ENCODE assay signal across 30 cellular contexts in the genomic region with DNA sequence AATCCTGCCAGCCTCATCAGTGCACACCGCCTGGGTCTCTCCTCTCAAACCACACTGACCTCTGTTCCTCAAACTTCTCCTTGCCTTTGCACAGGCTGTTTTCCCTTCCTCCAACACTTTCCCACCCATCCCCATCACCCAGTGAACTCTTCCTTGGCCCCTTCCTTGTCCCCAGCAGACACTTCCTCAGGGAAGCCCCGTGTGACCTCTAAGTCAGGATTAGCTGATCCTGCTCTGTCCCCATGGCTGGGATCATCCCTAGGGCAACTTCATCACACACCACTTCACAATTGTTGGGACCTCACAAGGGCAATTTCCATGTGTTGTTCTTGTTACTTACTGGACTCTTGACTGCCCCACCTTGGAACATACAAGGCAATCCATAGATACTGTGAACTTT.
"Had no signal": no experiment of that assay in that cellular context is flagged by ENCODE, and none has a peak within 500 bp of the region (broad histone marks: within the 10 kb centered on the region; RNA-seq: fewer than 3 reads in every experiment).

No MANE protein-coding gene starts in this region.

- ATAC-seq: heart right ventricle; left colon; mucosa of descending colon; natural killer cell treated with Interleukin-12 subunit alpha and Interleukin-12 subunit beta and Interleukin-15 and Interleukin-18, amount 100 ng/mL, for 72 hours; psoas muscle; right cardiac atrium; stimulated activated naive B cell treated with anti-CD40 and anti-IgM and Interleukin-4, amounts not matched to agents 10 μg/mL and 1 μg/mL and 100 μg/mL, for 72 hours had no signal

- H3K4me3 ChIP-seq: colonic mucosa, esophagus squamous epithelium, heart right ventricle, mucosa of descending colon, ovary, psoas muscle, thoracic aorta, transverse colon, vagina had no signal

- H3K27me3 ChIP-seq: colonic mucosa, esophagus squamous epithelium, heart right ventricle, ovary, transverse colon, vagina had no signal

- FAIRE-seq: endometrium, small intestine had no signal

- H3K9me3 ChIP-seq: colonic mucosa, esophagus squamous epithelium, heart right ventricle, mucosa of descending colon, ovary, psoas muscle, thoracic aorta, transverse colon, vagina had no signal

- H3K4me1 ChIP-seq: colonic mucosa, psoas muscle had no signal

- H3K36me3 ChIP-seq: colonic mucosa, esophagus squamous epithelium, heart right ventricle, ovary, thoracic aorta, transverse colon, vagina had no signal

- H3K27ac ChIP-seq: colonic mucosa, esophagus squamous epithelium, heart right ventricle, ovary, psoas muscle, thoracic aorta, transverse colon, vagina had no signal

- DNase-seq: colonic mucosa; dermis blood vessel endothelial cell; effector memory CD4-positive, alpha-beta T cell; erythroblast; esophagus squamous epithelium; foreskin melanocyte; glutamatergic neuron; heart right ventricle; hippocampal formation; immature natural killer cell; islet precursor cell; kidney glomerular epithelial cell; left colon; mesenchymal stem cell; mucosa of descending colon; naive B cell; nucleus accumbens; ovary; posterior cingulate gyrus; psoas muscle; right cardiac atrium; small intestine; stimulated activated CD4-positive, alpha-beta T cell treated with anti-CD3 and anti-CD28 coated beads, Interleukin-15, amount 100 ng/mL, for 24 hours; stimulated activated CD4-positive, alpha-beta T cell treated with anti-CD3 and anti-CD28 coated beads, Interleukin-2, amount 100 ng/mL, for 48 hours; stimulated activated naive B cell treated with anti-CD40 and anti-IgM and Interleukin-4, amounts not matched to agents 10 μg/mL and 1 μg/mL and 100 μg/mL, for 72 hours; transverse colon had no signal
